11 cellular contexts compared by ENCODE assay signal in genomic region chr13:30907167-30907761, GRCh38. TPM values are rescaled to one million over a fixed set of nuclear protein-coding genes. Genes with fewer than 3 reads are reported as not detected.
DNase-seq lines count a peak whose midpoint lies in the region; ATAC-seq and TF ChIP-seq lines count a peak whose summit lies in the region.
"Had no signal": no experiment of that assay in that cellular context is flagged by ENCODE, and none has a peak within 500 bp of the region (broad histone marks: within the 10 kb centered on the region; RNA-seq: fewer than 3 reads in every experiment).

No MANE protein-coding gene starts in this region.

- BruUV-seq in PC-3 (replicated peaks; lab: Mats Ljungman, UMichigan): no TSS peak

- ATAC-seq in activated naive CD4-positive, alpha-beta T cell treated with anti-CD3 and anti-CD28 coated beads, Interleukin-2, amount 50 U/mL, for 72 hours: no peak
- no peak for ATAC-seq in PC-3

- no peaks in the 10 kb centered on the region for H3K79me2 ChIP-seq in PC-3 (ENCODE audit: low read length)

- peaks cover 0 to 35% of the 10 kb centered on the region in 2 donors for H3K4me1 ChIP-seq in right atrium auricular region
- peaks cover 39% of the 10 kb centered on the region for H3K4me1 ChIP-seq in skeletal muscle satellite cell (ENCODE audit: control insufficient read depth, insufficient read depth, low read length)
- H3K4me1 ChIP-seq in PC-3 (ENCODE audit: insufficient read depth, low read length): no peaks in the 10 kb centered on the region
- peaks cover 8% of the 10 kb centered on the region for H3K4me1 ChIP-seq in BE2C

- peak overlapping the region; percentile 77 for H3K27ac ChIP-seq in right atrium auricular region
- H3K27ac ChIP-seq in PC-3 (ENCODE audit: low read length): no peak overlapping the region

- H3K27me3 ChIP-seq in right atrium auricular region (no peaks in the 10 kb centered on the region), skeletal muscle satellite cell (ENCODE audit: control insufficient read depth, insufficient read depth, low read length) (peaks cover 7% of the 10 kb centered on the region), PC-3 (ENCODE audit: low read length) (peaks cover 62% of the 10 kb centered on the region), BE2C (no peaks in the 10 kb centered on the region)

- H3K36me3 ChIP-seq in right atrium auricular region: no peaks in the 10 kb centered on the region
- no peaks in the 10 kb centered on the region for H3K36me3 ChIP-seq in skeletal muscle satellite cell (ENCODE audit: insufficient read depth, low read length)
- H3K36me3 ChIP-seq in PC-3 (ENCODE audit: low read depth, low read length): no peaks in the 10 kb centered on the region
- H3K36me3 ChIP-seq in BE2C: no peaks in the 10 kb centered on the region

- H3F3A ChIP-seq in PC-3 (ENCODE audit: low read length, unreplicated experiment): no peaks in the 10 kb centered on the region

- no peaks in the 10 kb centered on the region for H3K9me2 ChIP-seq in PC-3 (replicated peaks; ENCODE audit: low read length)

- peaks cover 4 to 5% of the 10 kb centered on the region in 2 donors for H3K9me3 Mint-ChIP-seq in activated naive CD4-positive, alpha-beta T cell treated with anti-CD3 and anti-CD28 coated beads, Interleukin-2, amount 50 U/mL, for 72 hours

- no peak for TF ChIP-seq CTCF in right atrium auricular region (IDR thresholded peaks at IDR 0.05)
- no peak for TF ChIP-seq CTCF in PC-3 (conservative IDR thresholded peaks at IDR 0.05; ENCODE audit: low read depth, low read length)
- TF ChIP-seq CTCF in BE2C (IDR thresholded peaks at IDR 0.05; ENCODE audit: low read depth, low read length): no peak

- H2AFZ ChIP-seq in PC-3 (ENCODE audit: low read length): no peak overlapping the region

- H3K36me3 Mint-ChIP-seq in activated naive CD4-positive, alpha-beta T cell treated with anti-CD3 and anti-CD28 coated beads, Interleukin-2, amount 50 U/mL, for 72 hours: peaks cover 0 to 5% of the 10 kb centered on the region in 2 donors

- H3K4me2 ChIP-seq in skeletal muscle satellite cell (ENCODE audit: low read length): peak overlapping the region; percentile 79
- no peak overlapping the region for H3K4me2 ChIP-seq in PC-3 (ENCODE audit: low read length)

- CTCF ChIA-PET in PC-3 (lab: Charles Lee): no interaction called here

- no peaks in the 10 kb centered on the region for H4K20me1 ChIP-seq in PC-3 (ENCODE audit: low read length)

- H3K9ac ChIP-seq in skeletal muscle satellite cell (ENCODE audit: low read depth, low read length) (peak overlapping the region; percentile 57), PC-3 (ENCODE audit: low read length) (no peak overlapping the region)

- intact Hi-C loops in PC-3 (cut with micrococcal nuclease): no loop called here

- DNase-seq in H4 (ENCODE audit: low spot score) (peak; percentile 85), astrocyte of the hippocampus (ENCODE audit: low read depth, low spot score) (peak; percentile 67), right atrium auricular region (ENCODE audit: low spot score) (no peak), PC-3 (no peak), NCI-H1048 (lab: John Stamatoyannopoulos, UW) (no peak), BE2C (no peak)
- DNase-seq in activated naive CD4-positive, alpha-beta T cell treated with anti-CD3 and anti-CD28 coated beads, Interleukin-2, amount 50 U/mL, for 72 hours (ENCODE audit: low spot score in 2 of 2): no peak
- DNase-seq: occipital lobe, SHP77 treated with DMSO at 0.1 percent for 48 hours had no signal

- peak overlapping the region; percentile 45 to 57 for H3K4me3 ChIP-seq in right atrium auricular region
- peak overlapping the region; percentile 61 for H3K4me3 ChIP-seq in skeletal muscle satellite cell (ENCODE audit: low read length)
- H3K4me3 ChIP-seq in PC-3 (ENCODE audit: low read length): no peak overlapping the region
- no peak overlapping the region for H3K4me3 ChIP-seq in BE2C (ENCODE audit: low read depth, low read length)

- POLR2A ChIA-PET in PC-3 (lab: Charles Lee; ENCODE audit: unreplicated experiment): no interaction called here

- no peak overlapping the region for H3K27ac Mint-ChIP-seq in activated naive CD4-positive, alpha-beta T cell treated with anti-CD3 and anti-CD28 coated beads, Interleukin-2, amount 50 U/mL, for 72 hours

- H3K9me3 ChIP-seq in right atrium auricular region (no peaks in the 10 kb centered on the region), skeletal muscle satellite cell (replicated peaks; ENCODE audit: low read length) (no peaks in the 10 kb centered on the region), PC-3 (ENCODE audit: low read length) (no peaks in the 10 kb centered on the region), BE2C (no peaks in the 10 kb centered on the region)

RNA-seq across cellular contexts. Expression of gene MEDAG, which starts 1.2 kb away (rescaled TPM):
- not detected in 2 replicates for total RNA-seq in H4 (2014; rRNA removed; shearing (Covaris generic))
- total RNA-seq in right atrium auricular region (10 to 100 TPM; 37.4 to 42.4 TPM), PC-3 (2014; rRNA removed) (not detected in 2 replicates)
- 4.8 and 30.8 TPM in 2 replicates for total RNA-seq in skeletal muscle satellite cell (2012; rRNA removed)
- total RNA-seq in activated naive CD4-positive, alpha-beta T cell treated with anti-CD3 and anti-CD28 coated beads, Interleukin-2, amount 50 U/mL, for 72 hours: not detected
- polyA plus RNA-seq in BE2C (2012; ENCODE audit: insufficient read depth, insufficient read length, low read depth): not detected

RNA-seq across cellular contexts. Expression of gene TEX26, which starts 25.2 kb away (rescaled TPM):
- total RNA-seq in H4 (2014; rRNA removed; shearing (Covaris generic)): not detected in 2 replicates
- total RNA-seq in right atrium auricular region (not detected), PC-3 (2014; rRNA removed) (not detected in 2 replicates)
- not detected in 2 replicates for total RNA-seq in skeletal muscle satellite cell (2012; rRNA removed)
- not detected for total RNA-seq in activated naive CD4-positive, alpha-beta T cell treated with anti-CD3 and anti-CD28 coated beads, Interleukin-2, amount 50 U/mL, for 72 hours
- polyA plus RNA-seq in BE2C (2012; ENCODE audit: insufficient read depth, insufficient read length, low read depth): not detected
- total RNA-seq: epithelial cell of proximal tubule had no signal

Comparison
In these comparisons a context has a peak if more than half of its experiments do, and no peak if none do; other contexts are left out.
1. DNase-seq: peak in H4 (single experiment) and astrocyte of the hippocampus (single experiment); none in right atrium auricular region (single experiment), activated naive CD4-positive, alpha-beta T cell treated with anti-CD3 and anti-CD28 coated beads, Interleukin-2, amount 50 U/mL, for 72 hours (0 of 2), PC-3 (single experiment), NCI-H1048 (single experiment) and BE2C (single experiment).
2. H3K4me3 ChIP-seq: peak in right atrium auricular region (2 of 2) and skeletal muscle satellite cell (single experiment); none in PC-3 (single experiment) and BE2C (single experiment).
3. RNA of gene MEDAG, which starts 1.2 kb away (total RNA-seq): 37.4 to 42.4 TPM in right atrium auricular region; not detected in activated naive CD4-positive, alpha-beta T cell treated with anti-CD3 and anti-CD28 coated beads, Interleukin-2, amount 50 U/mL, for 72 hours, not detected in H4 and not detected in PC-3; every median in the first group is over 10 times any median in the second.